ENCODE assay signal across 8 cellular contexts in the genomic region with DNA sequence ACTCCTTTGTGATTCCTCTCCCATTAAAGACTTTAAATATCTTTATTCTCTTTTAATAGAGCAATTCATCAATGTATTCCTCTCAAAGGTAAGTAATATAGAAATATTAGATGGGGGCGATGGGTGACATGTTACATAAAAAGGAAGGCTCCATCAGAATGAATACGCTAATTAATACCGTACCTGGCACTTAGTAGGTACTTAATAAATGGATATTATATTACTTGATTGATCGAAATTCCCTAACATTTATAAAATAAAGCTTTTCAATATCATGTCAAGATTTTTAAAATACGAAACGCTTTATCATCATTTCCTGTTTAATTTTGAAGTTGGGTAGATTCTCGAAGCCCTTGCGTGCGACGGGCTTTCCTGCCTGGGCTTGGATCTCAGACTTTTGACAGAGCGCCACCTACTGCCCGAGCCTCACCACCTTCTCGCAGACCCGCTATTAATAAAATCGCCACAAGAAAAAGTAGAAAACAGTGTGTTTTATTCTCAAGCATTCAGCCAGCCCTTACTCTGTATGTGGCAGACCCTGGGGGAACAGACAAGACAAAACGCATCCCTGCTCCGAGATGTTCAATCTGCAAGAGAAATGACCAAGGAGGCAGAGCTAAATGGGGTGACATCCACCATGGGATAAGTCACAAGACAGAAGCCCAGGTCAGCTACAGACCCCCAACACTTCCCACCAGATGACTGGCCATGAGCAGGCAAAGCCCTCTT.
DNase-seq lines count a peak whose midpoint lies in the region; ATAC-seq and TF ChIP-seq lines count a peak whose summit lies in the region.

No MANE protein-coding gene starts in this region.

- H3K27me3 ChIP-seq in dorsolateral prefrontal cortex = no peaks in the 10 kb centered on the region

- H3K4me3 ChIP-seq in dorsolateral prefrontal cortex = peak overlapping the region in 57 of 59 donors; percentile 8 to 68 (median 45)

- in situ Hi-C loops in ACHN (cut with HindIII; ENCODE audit: low pct_ligation_motif_present, low pct_unique_long_range_greater_than_20kb, low sequenced_read_pairs) = no loop called here
- in situ Hi-C loops in GM13977 (cut with MboI; ENCODE audit: low pct_unique_long_range_greater_than_20kb, low sequenced_read_pairs, unreplicated experiment) = no loop called here

- no peak overlapping the region for H3K4me3 Mint-ChIP-seq in memory B cell

- H3K27ac ChIP-seq in dorsolateral prefrontal cortex = peak overlapping the region in 37 of 59 donors; percentile 5 to 84 (median 53)

- intact Hi-C loops in dorsolateral prefrontal cortex (cut with DNase I) = loop anchor here (2.0 to 10.0 kb wide), 4 partner anchors 254 to 758 kb away; partner anchors contain the start of gene FSTL4 (in 2 of the 2)

- ATAC-seq in memory B cell (ENCODE audit: low read depth) (peak; percentile 95), GM21447 (IDR thresholded peaks at IDR 0.05; ENCODE audit: unreplicated experiment) (no peak)

- DNase-seq in ACHN (peak; percentile 78), GM13977 (ENCODE audit: low spot score) (peak; percentile 74), NCI-H446 (lab: John Stamatoyannopoulos, UW) (peak; percentile 51 to 63), dorsolateral prefrontal cortex (peak; percentile 73 to 83 (median 78)), memory B cell (ENCODE audit: low spot score in 2 of 2) (peak; percentile 66 to 72)
- DNase-seq in activated CD4-positive, alpha-beta T cell treated with anti-CD3 and anti-CD28 coated beads, Interleukin-2, amount 50 U/mL, for 4 hours = peak; percentile 65 to 67
- peak; percentile 23 to 32 for DNase-seq in stimulated activated CD8-positive, alpha-beta memory T cell treated with anti-CD3 and anti-CD28 coated beads, Interleukin-15, amount 100 ng/mL, for 4 hours (ENCODE audit: low read depth in 2 of 2)

- no peak overlapping the region for H3K27ac Mint-ChIP-seq in memory B cell

- peak; percentile 81 for TF ChIP-seq CTCF in GM13977 (IDR thresholded peaks at IDR 0.05; ENCODE audit: extremely low read depth, insufficient read depth, missing control alignments)
- peak; percentile 55 to 91 (median 82) for TF ChIP-seq CTCF in dorsolateral prefrontal cortex (IDR thresholded peaks at IDR 0.05 in 54 of 56, conservative IDR thresholded peaks at IDR 0.05 in 2 of 56; ENCODE audit: low read depth in 1 of 56, partially characterized antibody in 56 of 56)

- H3K36me3 Mint-ChIP-seq in memory B cell = no peaks in the 10 kb centered on the region

- H3K4me1 Mint-ChIP-seq in memory B cell = peaks cover 14% of the 10 kb centered on the region

- H3K27me3 Mint-ChIP-seq in memory B cell = peaks cover 4% of the 10 kb centered on the region

- peaks cover 1% of the 10 kb centered on the region for H3K9me3 Mint-ChIP-seq in memory B cell

Comparison
In these comparisons a context has a peak if more than half of its experiments do, and no peak if none do; other contexts are left out.
1. DNase-seq: peak in every context shown above with its lines; median percentile 78 in ACHN; 78 in dorsolateral prefrontal cortex; 74 in GM13977; 69 in memory B cell; 66 in activated CD4-positive, alpha-beta T cell treated with anti-CD3 and anti-CD28 coated beads, Interleukin-2, amount 50 U/mL, for 4 hours; 57 in NCI-H446; 28 in stimulated activated CD8-positive, alpha-beta memory T cell treated with anti-CD3 and anti-CD28 coated beads, Interleukin-15, amount 100 ng/mL, for 4 hours.